19 cellular contexts compared by ENCODE assay signal in genomic region chr11:102615077-102615893, GRCh38. TPM values are rescaled to one million over a fixed set of nuclear protein-coding genes. Genes with fewer than 3 reads are reported as not detected.
DNase-seq lines count a peak whose midpoint lies in the region; FAIRE-seq and TF ChIP-seq lines count a peak whose summit lies in the region.
"Had no signal": no experiment of that assay in that cellular context is flagged by ENCODE, and none has a peak within 500 bp of the region (broad histone marks: within the 10 kb centered on the region; RNA-seq: fewer than 3 reads in every experiment).

No MANE protein-coding gene starts in this region.

- peaks cover 20% of the 10 kb centered on the region for H3K27me3 Mint-ChIP-seq in activated CD4-positive, alpha-beta T cell treated with anti-CD3 and anti-CD28 coated beads, Interleukin-2, amount 10 ng/mL, durations not matched to agents 24 days and 14 days
- H3K27me3 Mint-ChIP-seq in CD8-positive, alpha-beta memory T cell: no peaks in the 10 kb centered on the region

- no peak for TF ChIP-seq CTCF in kidney (IDR thresholded peaks at IDR 0.05; ENCODE audit: borderline replicate concordance, extremely low read depth, insufficient read depth)

- POLR2A ChIA-PET in CD8-positive, alpha-beta memory T cell (lab: Charles Lee): no interaction called here

- CTCF ChIA-PET in CD8-positive, alpha-beta memory T cell (lab: Charles Lee): no interaction called here

- no peak overlapping the region for H3K9ac ChIP-seq in kidney (ENCODE audit: low read length in 2 of 2)

- no peak overlapping the region for H3K4me3 ChIP-seq in kidney (ENCODE audit: low read length in 2 of 2)
- H3K4me3 ChIP-seq in CD8-positive, alpha-beta memory T cell (ENCODE audit: low read length): no peak overlapping the region
- H3K4me3 ChIP-seq: colonic mucosa, Peyer's patch, thoracic aorta had no signal

- H3K27me3 ChIP-seq in CD8-positive, alpha-beta memory T cell (ENCODE audit: insufficient read depth, low read length, poor library complexity, severe bottlenecking): no peaks in the 10 kb centered on the region
- H3K27me3 ChIP-seq: colonic mucosa, Peyer's patch had no signal

- no peaks in the 10 kb centered on the region for H3K9me3 Mint-ChIP-seq in activated CD4-positive, alpha-beta T cell treated with anti-CD3 and anti-CD28 coated beads, Interleukin-2, amount 10 ng/mL, durations not matched to agents 24 days and 14 days
- no peaks in the 10 kb centered on the region for H3K9me3 Mint-ChIP-seq in CD8-positive, alpha-beta memory T cell

- intact Hi-C loops in activated CD4-positive, alpha-beta T cell treated with anti-CD3 and anti-CD28 coated beads, Interleukin-2, amount 10 ng/mL, durations not matched to agents 24 days and 14 days (cut with micrococcal nuclease): no loop called here
- intact Hi-C loops in kidney (cut with DNase I): no loop called here

- no peak overlapping the region for H3K4me3 Mint-ChIP-seq in activated CD4-positive, alpha-beta T cell treated with anti-CD3 and anti-CD28 coated beads, Interleukin-2, amount 10 ng/mL, durations not matched to agents 24 days and 14 days
- no peak overlapping the region for H3K4me3 Mint-ChIP-seq in CD8-positive, alpha-beta memory T cell

- FAIRE-seq in kidney (lab: Jason Lieb, UNC): peak; percentile 99
- FAIRE-seq: islet of Langerhans had no signal

- no peak for DNase-seq in activated CD4-positive, alpha-beta T cell treated with anti-CD3 and anti-CD28 coated beads, Interleukin-2, amount 10 ng/mL, durations not matched to agents 24 days and 14 days
- no peak for DNase-seq in activated CD4-positive, alpha-beta T cell treated with anti-CD3 and anti-CD28 coated beads for 1 hour
- DNase-seq in NCI-H526 treated with DMSO at 0.1 percent for 48 hours (lab: John Stamatoyannopoulos, UW): peak; percentile 32
- no peak for DNase-seq in kidney
- no peak for DNase-seq in SKM-1 treated with dmso at 0.1 percent for 144 hours (lab: John Stamatoyannopoulos, UW; ENCODE audit: unreplicated experiment)
- DNase-seq in CD8-positive, alpha-beta memory T cell: no peak
- DNase-seq in COR-L47 (lab: John Stamatoyannopoulos, UW): no peak
- DNase-seq in amniotic stem cell (lab: John Stamatoyannopoulos, UW): no peak
- DNase-seq: activated gamma-delta T cell treated with Interleukin-2 at 50 U/mL for 16 hours; colonic mucosa; NCI-H1694 treated with DMSO at 0.1 percent for 48 hours; Peyer's patch; stimulated activated CD8-positive, alpha-beta memory T cell treated with anti-CD3 and anti-CD28 coated beads, Interleukin-4, amount 100 ng/mL, for 48 hours had no signal

- peaks cover 3 to 6% of the 10 kb centered on the region in 2 donors for H3K4me1 ChIP-seq in kidney (ENCODE audit: control insufficient read depth in 1 of 2, insufficient read depth in 1 of 2, low read depth in 1 of 2, low read length in 2 of 2)
- no peaks in the 10 kb centered on the region for H3K4me1 ChIP-seq in CD8-positive, alpha-beta memory T cell (ENCODE audit: insufficient read depth, low read length)
- H3K4me1 ChIP-seq: colonic mucosa had no signal

- H3K36me3 Mint-ChIP-seq in activated CD4-positive, alpha-beta T cell treated with anti-CD3 and anti-CD28 coated beads, Interleukin-2, amount 10 ng/mL, durations not matched to agents 24 days and 14 days (ENCODE audit: low read depth): no peaks in the 10 kb centered on the region
- H3K36me3 Mint-ChIP-seq in CD8-positive, alpha-beta memory T cell: no peaks in the 10 kb centered on the region

- H3K4me1 Mint-ChIP-seq in activated CD4-positive, alpha-beta T cell treated with anti-CD3 and anti-CD28 coated beads, Interleukin-2, amount 10 ng/mL, durations not matched to agents 24 days and 14 days: peaks cover 13% of the 10 kb centered on the region
- H3K4me1 Mint-ChIP-seq in CD8-positive, alpha-beta memory T cell: peaks cover 0 to 3% (median 0%) of the 10 kb centered on the region in 3 donors

- peak overlapping the region; percentile 5 for H3K27ac Mint-ChIP-seq in activated CD4-positive, alpha-beta T cell treated with anti-CD3 and anti-CD28 coated beads, Interleukin-2, amount 10 ng/mL, durations not matched to agents 24 days and 14 days
- H3K27ac Mint-ChIP-seq in CD8-positive, alpha-beta memory T cell: no peak overlapping the region

- H3K9me3 ChIP-seq in kidney (ENCODE audit: control insufficient read depth in 1 of 2, low read length in 2 of 2): no peaks in the 10 kb centered on the region
- no peaks in the 10 kb centered on the region for H3K9me3 ChIP-seq in CD8-positive, alpha-beta memory T cell (ENCODE audit: low read length)
- H3K9me3 ChIP-seq: colonic mucosa, Peyer's patch, thoracic aorta had no signal

- no peak overlapping the region for H3K27ac ChIP-seq in kidney (ENCODE audit: low read depth in 2 of 2, low read length in 2 of 2)
- no peak overlapping the region for H3K27ac ChIP-seq in CD8-positive, alpha-beta memory T cell (ENCODE audit: low read depth, low read length)
- H3K27ac ChIP-seq: colonic mucosa, epithelial cell of prostate, Peyer's patch, thoracic aorta had no signal

- no peaks in the 10 kb centered on the region for H3K36me3 ChIP-seq in kidney (ENCODE audit: control insufficient read depth in 1 of 2, insufficient read depth in 2 of 2, low read length in 2 of 2)
- H3K36me3 ChIP-seq in CD8-positive, alpha-beta memory T cell (ENCODE audit: insufficient read depth, low read length): no peaks in the 10 kb centered on the region
- H3K36me3 ChIP-seq: colonic mucosa, Peyer's patch, thoracic aorta had no signal

RNA-seq across cellular contexts. Expression of gene MMP20, which starts 9.8 kb away (rescaled TPM):
- not detected in 2 replicates for total RNA-seq in activated CD4-positive, alpha-beta T cell treated with anti-CD3 and anti-CD28 coated beads, Interleukin-2, amount 10 ng/mL, durations not matched to agents 24 days and 14 days
- not detected for total RNA-seq in kidney
- not detected for polyA plus RNA-seq in kidney (ENCODE audit: insufficient read depth, low read depth, low replicate concordance)
- total RNA-seq in CD8-positive, alpha-beta memory T cell: not detected
- polyA plus RNA-seq in CD8-positive, alpha-beta memory T cell: not detected
- total RNA-seq: colonic mucosa; glomerular endothelial cell; Peyer's patch; right cardiac atrium; T-helper 1 cell treated with Interleukin-12 subunit alpha and Interleukin-12 subunit beta and Interleukin-4 antibody, amounts not matched to agents 30 ng/mL and 1 ng/mL, for 36 hours; thoracic aorta had no signal
- polyA plus RNA-seq: right cardiac atrium had no signal
